ENCODE assay signal across 13 cellular contexts in genomic region chr19:58395979-58396627, GRCh38. TPM values are rescaled to one million over a fixed set of nuclear protein-coding genes. Genes with fewer than 3 reads are reported as not detected.
A peak's percentile ranks its signal among the peaks of the same experiment; 100 is the strongest.
DNase-seq lines count a peak whose midpoint lies in the region; ATAC-seq and TF ChIP-seq lines count a peak whose summit lies in the region.
"Had no signal": no experiment of that assay in that cellular context is flagged by ENCODE, and none has a peak within 500 bp of the region (broad histone marks: within the 10 kb centered on the region; RNA-seq: fewer than 3 reads in every experiment).

No MANE protein-coding gene starts in this region.

- H3K9ac ChIP-seq in ES-I3 (ENCODE audit: low read depth, low read length) = peak overlapping the region; percentile 59
- H3K9ac ChIP-seq in HUES6 (ENCODE audit: low read length) = peak overlapping the region; percentile 56

- H4K20me1 ChIP-seq in osteoblast (ENCODE audit: insufficient read depth, low read length) = peaks cover 34% of the 10 kb centered on the region

- no peak for TF ChIP-seq EP300 in transverse colon (IDR thresholded peaks at IDR 0.05; ENCODE audit: low read depth)

- WGBS in transverse colon (ENCODE audit: low coverage in 1 of 2), 2 donors = 21% methylated on average over 23 of the region's 75 CpGs; no CpG with 5 or more reads in 1 of the 2 donors

- no peak for DNase-seq in epithelial cell of esophagus (ENCODE audit: low read depth)
- peak; percentile 83 for DNase-seq in osteoblast (ENCODE audit: insufficient read length, low spot score, missing footprints)
- no peak for DNase-seq in GM13977 (ENCODE audit: low spot score)
- no peak for DNase-seq in transverse colon
- no peak for DNase-seq in inferior parietal cortex (ENCODE audit: extremely low spot score)
- DNase-seq: activated gamma-delta T cell; hippocampal formation; naive thymus-derived CD4-positive, alpha-beta T cell; NCI-H2107 had no signal

- no peak overlapping the region for H2AFZ ChIP-seq in osteoblast (ENCODE audit: low read length)

- H3K27ac ChIP-seq in HUES6 (ENCODE audit: low read depth, low read length) = no peak overlapping the region
- no peak overlapping the region for H3K27ac ChIP-seq in osteoblast (ENCODE audit: low read depth, low read length)
- no peak overlapping the region for H3K27ac ChIP-seq in transverse colon

- peaks cover 14% of the 10 kb centered on the region for H3K36me3 ChIP-seq in ES-I3 (ENCODE audit: insufficient read depth, low read length)
- H3K36me3 ChIP-seq in HUES6 (ENCODE audit: control insufficient read depth, insufficient read depth, low read length) = peaks cover 36% of the 10 kb centered on the region
- H3K36me3 ChIP-seq in osteoblast (ENCODE audit: insufficient read depth, low read length) = peaks cover 34% of the 10 kb centered on the region
- H3K36me3 ChIP-seq in transverse colon = peaks cover 0 to 34% (median 5%) of the 10 kb centered on the region in 4 donors

- H3K9me3 ChIP-seq in ES-I3 (ENCODE audit: control insufficient read depth, insufficient read depth, low read length) (no peaks in the 10 kb centered on the region), HUES6 (ENCODE audit: control insufficient read depth, insufficient read depth, low read depth, low read length) (no peaks in the 10 kb centered on the region), osteoblast (ENCODE audit: low read depth, low read length) (no peaks in the 10 kb centered on the region), transverse colon (no peaks in the 10 kb centered on the region)

- no peak for TF ChIP-seq POLR2A in transverse colon (IDR thresholded peaks at IDR 0.05)

- ATAC-seq in HG02840 (IDR thresholded peaks at IDR 0.05; ENCODE audit: low FRiP score, unreplicated experiment) = no peak

- TF ChIP-seq CTCF in epithelial cell of esophagus (IDR thresholded peaks at IDR 0.05; ENCODE audit: insufficient read depth, low read depth, low read length, missing control alignments) (no peak), osteoblast (IDR thresholded peaks at IDR 0.05; ENCODE audit: extremely low read depth, low read depth, low read length) (no peak), GM13977 (IDR thresholded peaks at IDR 0.05; ENCODE audit: extremely low read depth, insufficient read depth, missing control alignments) (no peak), transverse colon (IDR thresholded peaks at IDR 0.05) (no peak)

- H3K4me1 ChIP-seq in ES-I3 (ENCODE audit: insufficient read depth, low read length) = no peaks in the 10 kb centered on the region; the same call in 1 of the 2 replicates
- H3K4me1 ChIP-seq in HUES6 (ENCODE audit: control insufficient read depth, insufficient read depth, low read length) = peaks cover 17% of the 10 kb centered on the region
- peaks cover 9% of the 10 kb centered on the region for H3K4me1 ChIP-seq in osteoblast (ENCODE audit: insufficient read depth, low read length)
- peaks cover 6 to 22% (median 15%) of the 10 kb centered on the region in 4 donors for H3K4me1 ChIP-seq in transverse colon

- H3K4me2 ChIP-seq in osteoblast (ENCODE audit: insufficient read depth, low read length) = no peak overlapping the region

- H3K27me3 ChIP-seq in HUES6 (ENCODE audit: control insufficient read depth, insufficient read depth, low read length) (peaks cover 20% of the 10 kb centered on the region), osteoblast (ENCODE audit: insufficient read depth, low read length) (peaks cover 9% of the 10 kb centered on the region), transverse colon (peaks cover 29% of the 10 kb centered on the region)

- H3K4me3 ChIP-seq in HUES6 (ENCODE audit: low read depth, low read length) = peak overlapping the region; percentile 64
- peak overlapping the region; percentile 69 for H3K4me3 ChIP-seq in epithelial cell of esophagus (ENCODE audit: low read length)
- H3K4me3 ChIP-seq in osteoblast (ENCODE audit: insufficient read depth, low read length) = peak overlapping the region; percentile 28
- peak overlapping the region in 1 of 4 donors; percentile 21 for H3K4me3 ChIP-seq in transverse colon

- H3K79me2 ChIP-seq in osteoblast (ENCODE audit: insufficient read depth, low read length) = peaks cover under 1% of the 10 kb centered on the region

- intact Hi-C loops in transverse colon (cut with DNase I; ENCODE audit: low total_unique reads) = no loop called here

- in situ Hi-C loops in GM13977 (cut with MboI; ENCODE audit: low pct_unique_long_range_greater_than_20kb, low sequenced_read_pairs, unreplicated experiment) = no loop called here
- in situ Hi-C loops in transverse colon (cut with MboI; ENCODE audit: low pct_ligation_motif_present in 1 of 4, low pct_unique_long_range_greater_than_20kb in 1 of 4, low sequenced_read_pairs in 3 of 4) = no loop called here

RNA-seq across cellular contexts. Expression of gene RNF225, which starts 0.6 kb away (rescaled TPM):
- total RNA-seq in osteoblast = not detected in 2 replicates
- total RNA-seq in transverse colon = not detected
- total RNA-seq: dermis microvascular lymphatic vessel endothelial cell had no signal

RNA-seq across cellular contexts. Expression of gene RPS5, which starts 9.0 kb away (rescaled TPM):
- total RNA-seq in osteoblast = 1,166 and 1,239 TPM in 2 replicates
- total RNA-seq in transverse colon = 1,000 to 10,000 TPM in 1 of 4 donors, 100 to 1,000 TPM in 3; 513 to 1,129 (median 743) TPM

RNA-seq across cellular contexts. Expression of gene ZNF584, which starts 12.3 kb away (rescaled TPM):
- total RNA-seq in osteoblast (20.6 and 25.7 TPM in 2 replicates), transverse colon (1 to 10 TPM; 3.4 to 8.3 (median 7.3) TPM)

RNA-seq across cellular contexts. Expression of gene ZNF837, which starts 15.3 kb away (rescaled TPM):
- total RNA-seq in osteoblast = 4.4 and 4.7 TPM in 2 replicates
- 10 to 100 TPM in 1 of 4 donors, 1 to 10 TPM in 3; 3.7 to 10.7 (median 6.1) TPM for total RNA-seq in transverse colon

RNA-seq across cellular contexts. Expression of gene ZNF497, which starts 33.6 kb away (rescaled TPM):
- total RNA-seq in osteoblast (1.2 and 1.4 TPM in 2 replicates), transverse colon (10 to 100 TPM in 1 of 4 donors, 1 to 10 TPM in 3; 1.3 to 19.3 (median 4.2) TPM)
